17 cellular contexts compared by ENCODE assay signal in genomic region chr16:89366561-89367537, GRCh38.
DNase-seq lines count a peak whose midpoint lies in the region.
"Had no signal": no experiment of that assay in that cellular context is flagged by ENCODE, and none has a peak within 500 bp of the region (broad histone marks: within the 10 kb centered on the region; RNA-seq: fewer than 3 reads in every experiment).

No MANE protein-coding gene starts in this region.

- peaks cover 10% of the 10 kb centered on the region for H3K36me3 Mint-ChIP-seq in activated naive CD4-positive, alpha-beta T cell treated with anti-CD3 and anti-CD28 coated beads for 36 hours (ENCODE audit: low read depth)

- no peaks in the 10 kb centered on the region for H3K9me3 Mint-ChIP-seq in activated naive CD4-positive, alpha-beta T cell treated with anti-CD3 and anti-CD28 coated beads for 36 hours
- H3K9me3 Mint-ChIP-seq: dendritic cell treated with granulocyte-macrophage colony-stimulating factor and Interleukin-4, amounts not matched to agents 40 ng/mL and 50 ng/mL, for 4 days had no signal

- no peak for DNase-seq in activated naive CD4-positive, alpha-beta T cell treated with anti-CD3 and anti-CD28 coated beads for 36 hours
- DNase-seq in activated naive CD4-positive, alpha-beta T cell treated with anti-CD3 and anti-CD28 coated beads, Interleukin-2, amount 50 U/mL, for 16 hours: no peak
- peak; percentile 41 for DNase-seq in MV-4-11 (lab: John Stamatoyannopoulos, UW)
- peak; percentile 51 for DNase-seq in epithelial cell of prostate (ENCODE audit: low read depth, low spot score)
- peak; percentile 77 for DNase-seq in posterior vena cava (ENCODE audit: low spot score)
- DNase-seq in T-helper 9 cell: no peak
- DNase-seq in activated effector memory CD4-positive, alpha-beta T cell treated with anti-CD3 and anti-CD28 coated beads, Interleukin-2, amount 50 U/mL, for 16 hours: no peak
- no peak for DNase-seq in SIG-M5 (lab: John Stamatoyannopoulos, UW)
- DNase-seq: activated CD4-positive, alpha-beta T cell treated with anti-CD3 and anti-CD28 coated beads, Interleukin-2, amount 50 U/mL, for 48 hours; midbrain; MM.1S; NCI-H2227 treated with DMSO at 0.1 percent for 48 hours; OCI-M1; retina; stimulated activated CD4-positive, alpha-beta T cell treated with anti-CD3 and anti-CD28 coated beads, Interleukin-4, amount 100 ng/mL, for 4 hours; stimulated activated naive CD4-positive, alpha-beta T cell treated with Interleukin-2 at 50 U/mL for 16 hours had no signal

- no peaks in the 10 kb centered on the region for H3K27me3 Mint-ChIP-seq in activated naive CD4-positive, alpha-beta T cell treated with anti-CD3 and anti-CD28 coated beads for 36 hours (ENCODE audit: low read depth)
- H3K27me3 Mint-ChIP-seq: dendritic cell treated with granulocyte-macrophage colony-stimulating factor and Interleukin-4, amounts not matched to agents 40 ng/mL and 50 ng/mL, for 4 days had no signal

- peaks cover 95% of the 10 kb centered on the region for H3K4me1 Mint-ChIP-seq in activated naive CD4-positive, alpha-beta T cell treated with anti-CD3 and anti-CD28 coated beads for 36 hours (ENCODE audit: low read depth)

- CTCF ChIA-PET in activated naive CD4-positive, alpha-beta T cell treated with anti-CD3 and anti-CD28 coated beads for 36 hours (lab: Charles Lee): no interaction called here

- no peak overlapping the region for H3K4me3 Mint-ChIP-seq in activated naive CD4-positive, alpha-beta T cell treated with anti-CD3 and anti-CD28 coated beads for 36 hours
- H3K4me3 Mint-ChIP-seq: dendritic cell treated with granulocyte-macrophage colony-stimulating factor and Interleukin-4, amounts not matched to agents 40 ng/mL and 50 ng/mL, for 4 days had no signal

- peak overlapping the region; percentile 87 for H3K27ac ChIP-seq in epithelial cell of prostate

- intact Hi-C loops in activated naive CD4-positive, alpha-beta T cell treated with anti-CD3 and anti-CD28 coated beads for 36 hours (cut with micrococcal nuclease): no loop called here
- intact Hi-C loops in posterior vena cava (cut with DNase I): no loop called here

- H3K27ac Mint-ChIP-seq in activated naive CD4-positive, alpha-beta T cell treated with anti-CD3 and anti-CD28 coated beads for 36 hours: peak overlapping the region; percentile 16
- H3K27ac Mint-ChIP-seq: dendritic cell treated with granulocyte-macrophage colony-stimulating factor and Interleukin-4, amounts not matched to agents 40 ng/mL and 50 ng/mL, for 4 days had no signal

Comparison
In these comparisons a context has a peak if more than half of its experiments do, and no peak if none do; other contexts are left out.
1. DNase-seq: peak in MV-4-11 (single experiment), epithelial cell of prostate (single experiment) and posterior vena cava (single experiment); none in activated naive CD4-positive, alpha-beta T cell treated with anti-CD3 and anti-CD28 coated beads for 36 hours (single experiment), activated naive CD4-positive, alpha-beta T cell treated with anti-CD3 and anti-CD28 coated beads, Interleukin-2, amount 50 U/mL, for 16 hours (single experiment), T-helper 9 cell (single experiment), activated effector memory CD4-positive, alpha-beta T cell treated with anti-CD3 and anti-CD28 coated beads, Interleukin-2, amount 50 U/mL, for 16 hours (single experiment) and SIG-M5 (single experiment).